In the genomic region with DNA sequence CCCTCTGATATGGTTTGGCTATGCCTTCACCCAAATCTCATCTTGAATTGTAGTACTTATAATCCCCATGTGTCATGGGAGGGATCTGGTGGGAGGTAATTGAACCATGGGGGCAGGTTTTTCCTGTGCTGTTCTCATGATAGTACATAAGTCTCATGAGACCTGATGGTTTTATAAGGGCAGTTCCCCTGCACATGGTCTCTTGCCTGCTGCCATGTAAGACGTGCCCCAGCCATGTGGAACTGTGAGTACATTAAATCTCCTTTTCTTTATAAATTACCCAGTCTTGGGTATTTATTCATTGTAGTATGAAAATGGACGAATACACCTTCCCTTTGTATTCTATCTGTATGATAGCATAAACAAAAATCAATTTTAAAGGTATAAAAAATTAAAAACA, we compare ENCODE assay signal across 1 cellular context.
TF ChIP-seq lines count a peak whose summit lies in the region.

No MANE protein-coding gene starts in this region.

TF ChIP-seq in HepG2, 621 proteins besides CTCF, POLR2A, EP300 and RAD21:
- TF ChIP-seq, protein P1, sequence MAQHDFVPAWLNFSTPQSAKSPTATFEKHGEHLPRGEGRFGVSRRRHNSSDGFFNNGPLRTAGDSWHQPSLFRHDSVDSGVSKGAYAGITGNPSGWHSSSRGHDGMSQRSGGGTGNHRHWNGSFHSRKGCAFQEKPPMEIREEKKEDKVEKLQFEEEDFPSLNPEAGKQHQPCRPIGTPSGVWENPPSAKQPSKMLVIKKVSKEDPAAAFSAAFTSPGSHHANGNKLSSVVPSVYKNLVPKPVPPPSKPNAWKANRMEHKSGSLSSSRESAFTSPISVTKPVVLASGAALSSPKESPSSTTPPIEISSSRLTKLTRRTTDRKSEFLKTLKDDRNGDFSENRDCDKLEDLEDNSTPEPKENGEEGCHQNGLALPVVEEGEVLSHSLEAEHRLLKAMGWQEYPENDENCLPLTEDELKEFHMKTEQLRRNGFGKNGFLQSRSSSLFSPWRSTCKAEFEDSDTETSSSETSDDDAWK (CRISPR knock-in tag; IDR thresholded peaks at IDR 0.05): no peak
- TF ChIP-seq MIER2 (CRISPR knock-in tag; IDR thresholded peaks at IDR 0.05): no peak
- TF ChIP-seq PAF1 (CRISPR knock-in tag; IDR thresholded peaks at IDR 0.05): no peak
- TF ChIP-seq GATA4 (IDR thresholded peaks at IDR 0.05; ENCODE audit: borderline replicate concordance, low read depth): no peak
- peak; percentile 99 for TF ChIP-seq ZNF430 (CRISPR knock-in tag; IDR thresholded peaks at IDR 0.05)
- TF ChIP-seq ZNF674 (CRISPR knock-in tag; IDR thresholded peaks at IDR 0.05; ENCODE audit: low read depth): no peak
- TF ChIP-seq ZBTB38 (CRISPR knock-in tag; IDR thresholded peaks at IDR 0.05): no peak
- peak; percentile 58; the same call in 1 of the 2 replicates for TF ChIP-seq MNT (IDR thresholded peaks at IDR 0.05)
